Comparison of ENCODE assay signal across 10 cellular contexts in the genomic region with DNA sequence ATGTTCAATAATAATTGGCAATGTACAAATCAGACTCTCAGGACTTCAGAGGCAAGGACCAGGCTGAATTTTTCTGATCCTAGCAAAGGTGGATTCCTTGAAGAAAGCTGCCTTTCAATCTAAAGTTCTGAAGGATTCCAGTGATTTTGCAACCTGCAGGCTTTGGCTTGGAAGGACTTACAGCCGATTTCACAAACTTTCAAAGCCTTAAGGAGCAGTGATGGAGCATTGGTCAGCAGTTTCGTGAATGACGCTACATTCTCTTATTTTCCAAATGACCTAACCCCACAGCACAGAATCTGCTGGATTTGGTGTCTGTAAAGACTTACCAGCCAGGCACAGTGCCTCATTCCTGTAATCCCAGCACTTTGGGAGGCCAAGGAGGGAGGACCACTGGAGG.
A peak's percentile ranks its signal among the peaks of the same experiment; 100 is the strongest.
DNase-seq lines count a peak whose midpoint lies in the region; ATAC-seq and TF ChIP-seq lines count a peak whose summit lies in the region.
"Had no signal": no experiment of that assay in that cellular context is flagged by ENCODE, and none has a peak within 500 bp of the region (broad histone marks: within the 10 kb centered on the region; RNA-seq: fewer than 3 reads in every experiment).

No MANE protein-coding gene starts in this region.

- H4K5ac ChIP-seq in mesendoderm (ENCODE audit: low read length), result no peak overlapping the region

- H3K27me3 Mint-ChIP-seq in CD4-positive, alpha-beta T cell, result no peaks in the 10 kb centered on the region

- no peak overlapping the region for H2BK120ac ChIP-seq in mesendoderm (ENCODE audit: low read depth, low read length)

- DNase-seq in CD4-positive, alpha-beta T cell, result no peak
- DNase-seq in RWPE1 (ENCODE audit: low spot score) (no peak), esophagus muscularis mucosa (ENCODE audit: extremely low spot score) (no peak), HPDE6-E6E7 (ENCODE audit: extremely low spot score) (no peak), inferior parietal cortex (ENCODE audit: extremely low spot score) (no peak), mesendoderm (no peak), MG63 (no peak)
- DNase-seq: NCI-H345, T1000 had no signal

- H3K4me3 ChIP-seq in esophagus muscularis mucosa (no peak overlapping the region), rectal smooth muscle tissue (ENCODE audit: low read length) (no peak overlapping the region), mesendoderm (ENCODE audit: low read length) (no peak overlapping the region), MG63 (no peak overlapping the region)

- H2BK5ac ChIP-seq in mesendoderm (ENCODE audit: low read length), result no peak overlapping the region

- peak overlapping the region; percentile 96 for H3K27ac Mint-ChIP-seq in CD4-positive, alpha-beta T cell

- H3K9me3 Mint-ChIP-seq in CD4-positive, alpha-beta T cell, result no peaks in the 10 kb centered on the region

- H3K9me3 ChIP-seq in CD4-positive, alpha-beta T cell (ENCODE audit: control insufficient read depth, low read length), result no peaks in the 10 kb centered on the region
- no peaks in the 10 kb centered on the region for H3K9me3 ChIP-seq in esophagus muscularis mucosa
- H3K9me3 ChIP-seq in MG63, result peaks cover 7% of the 10 kb centered on the region

- intact Hi-C loops in CD4-positive, alpha-beta T cell (cut with DNase I, micrococcal nuclease), result loop anchor here (2.0 to 10.0 kb wide), 5 partner anchors 296 to 1064 kb away; a partner anchor contains a TSS
- intact Hi-C loops in esophagus muscularis mucosa (cut with DNase I), result loop anchor here (5.0 to 10.0 kb wide), 3 partner anchors 159 to 726 kb away; a partner anchor contains a TSS

- WGBS in esophagus muscularis mucosa, result 83% methylated on average over 3 of the region's 3 CpGs
- WGBS in mesendoderm (ENCODE audit: extremely low coverage, insufficient coverage, low lambda C conversion rate), result no CpG with 5 or more reads among the region's 3 CpGs

- H3K4me1 Mint-ChIP-seq in CD4-positive, alpha-beta T cell (ENCODE audit: low read depth), result peaks cover 19% of the 10 kb centered on the region

- TF ChIP-seq EP300 in esophagus muscularis mucosa (IDR thresholded peaks at IDR 0.05), result no peak

- no peak overlapping the region for H2AK5ac ChIP-seq in mesendoderm (ENCODE audit: low read length)

- H3K56ac ChIP-seq in mesendoderm (ENCODE audit: low read length), result no peak overlapping the region

- H3K36me3 Mint-ChIP-seq in CD4-positive, alpha-beta T cell (ENCODE audit: low read depth), result no peaks in the 10 kb centered on the region

- H3K4me1 ChIP-seq in esophagus muscularis mucosa, result peaks cover 19 to 38% (median 34%) of the 10 kb centered on the region in 4 donors
- peaks cover 10% of the 10 kb centered on the region for H3K4me1 ChIP-seq in rectal smooth muscle tissue (ENCODE audit: control insufficient read depth, insufficient read depth, low read length)
- peaks cover 2% of the 10 kb centered on the region for H3K4me1 ChIP-seq in mesendoderm (ENCODE audit: control insufficient read depth, low read depth, low read length)

- no peak overlapping the region for H3K23ac ChIP-seq in mesendoderm (ENCODE audit: low read length)

- no peak overlapping the region for H4K8ac ChIP-seq in mesendoderm (ENCODE audit: low read depth, low read length)

- H3K4me2 ChIP-seq in mesendoderm (ENCODE audit: low read length), result no peak overlapping the region

- H2BK15ac ChIP-seq in mesendoderm (replicated peaks; ENCODE audit: low read depth), result no peak overlapping the region

- no peak overlapping the region for H3K4ac ChIP-seq in mesendoderm (ENCODE audit: low read depth, low read length)

- POLR2A ChIA-PET in CD4-positive, alpha-beta T cell (lab: Charles Lee), result interaction anchor here (1.1 to 1.7 kb wide), 2 partner anchors 9 to 729 kb away, joined by 6 to 8 read pairs; a partner anchor contains a TSS
- POLR2A ChIA-PET in RWPE1 (lab: Yijun Ruan, JAX; ENCODE audit: low non-redundant PET), result no interaction called here

- H3K36me3 ChIP-seq in esophagus muscularis mucosa, result no peaks in the 10 kb centered on the region
- H3K36me3 ChIP-seq in rectal smooth muscle tissue (ENCODE audit: control insufficient read depth, insufficient read depth, low read length), result no peaks in the 10 kb centered on the region
- no peaks in the 10 kb centered on the region for H3K36me3 ChIP-seq in mesendoderm (ENCODE audit: control insufficient read depth, insufficient read depth, low read length)
- no peaks in the 10 kb centered on the region for H3K36me3 ChIP-seq in MG63

- no peaks in the 10 kb centered on the region for H3K27me3 ChIP-seq in CD4-positive, alpha-beta T cell (ENCODE audit: control insufficient read depth, insufficient read depth, low read length)
- H3K27me3 ChIP-seq in esophagus muscularis mucosa (no peaks in the 10 kb centered on the region), rectal smooth muscle tissue (ENCODE audit: control insufficient read depth, insufficient read depth, low read length) (no peaks in the 10 kb centered on the region), mesendoderm (ENCODE audit: insufficient read depth, low read length, poor library complexity) (no peaks in the 10 kb centered on the region), MG63 (no peaks in the 10 kb centered on the region)

- no peak for TF ChIP-seq CTCF in CD4-positive, alpha-beta T cell (IDR thresholded peaks at IDR 0.05)
- TF ChIP-seq CTCF in RWPE1 (conservative IDR thresholded peaks at IDR 0.05; ENCODE audit: low read depth), result no peak
- TF ChIP-seq CTCF in esophagus muscularis mucosa (IDR thresholded peaks at IDR 0.05), result no peak

- peak overlapping the region; percentile 51 for H3K4me3 Mint-ChIP-seq in CD4-positive, alpha-beta T cell

- no peak for ATAC-seq in CD4-positive, alpha-beta T cell (ENCODE audit: poor library complexity)

- peak overlapping the region; percentile 87 for H3K27ac ChIP-seq in CD4-positive, alpha-beta T cell (ENCODE audit: low read depth, low read length)
- H3K27ac ChIP-seq in RWPE1 (peak overlapping the region; percentile 93), esophagus muscularis mucosa (replicated peaks in 1 of 4) (peak overlapping the region; percentile 89 to 97 (median 94)), rectal smooth muscle tissue (ENCODE audit: low read depth, low read length) (peak overlapping the region; percentile 94), mesendoderm (ENCODE audit: low read depth, low read length) (no peak overlapping the region)

- CTCF ChIA-PET in CD4-positive, alpha-beta T cell (lab: Charles Lee), result interaction anchor here (2.5 kb wide), 1 partner anchor 9 kb away, joined by 11 read pairs; no protein-coding TSS in a partner anchor
- CTCF ChIA-PET in RWPE1 (lab: Yijun Ruan, JAX), result interaction anchor here (0.6 kb wide), 1 partner anchor 186 kb away, joined by 3 read pairs; no protein-coding TSS in a partner anchor

- no peak overlapping the region for H3K18ac ChIP-seq in mesendoderm (ENCODE audit: low read length)

- H3K79me1 ChIP-seq in mesendoderm (ENCODE audit: low read length), result no peaks in the 10 kb centered on the region

- no peak for TF ChIP-seq POLR2A in esophagus muscularis mucosa (IDR thresholded peaks at IDR 0.05; ENCODE audit: low read depth)

- H3K79me2 ChIP-seq in mesendoderm (ENCODE audit: control insufficient read depth, insufficient read depth, low read length), result no peaks in the 10 kb centered on the region

- H3K9ac ChIP-seq in rectal smooth muscle tissue (ENCODE audit: low read length) (no peak overlapping the region), mesendoderm (ENCODE audit: low read length) (no peak overlapping the region)
